In the genomic region with DNA sequence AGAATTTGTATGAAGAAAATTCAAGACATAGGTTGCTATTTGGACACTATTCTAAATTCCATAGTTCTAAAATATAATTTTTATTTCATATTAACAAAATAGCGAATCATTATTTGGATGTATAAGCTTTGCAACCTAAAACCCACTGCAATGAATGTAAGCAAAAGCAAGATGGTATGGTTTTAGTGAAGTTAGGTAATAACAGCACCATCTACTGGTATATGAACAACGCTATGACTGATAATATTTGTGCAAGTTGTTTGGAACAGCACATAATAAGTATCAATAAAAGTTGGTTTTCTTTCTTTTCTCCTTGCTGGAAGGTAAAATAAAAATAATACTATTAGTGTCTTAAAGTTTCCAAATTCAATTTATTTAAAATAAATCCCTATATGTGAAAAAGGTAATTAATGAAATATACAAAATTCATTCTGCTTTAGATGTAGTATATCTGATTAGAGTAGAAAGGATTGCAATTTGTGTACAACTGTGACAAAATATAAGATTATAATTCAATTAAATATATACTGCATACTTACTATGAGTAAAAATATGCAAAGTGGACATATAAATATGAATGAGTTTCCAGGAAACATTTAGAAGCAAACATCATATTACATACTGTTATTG, we compare ENCODE assay signal across 8 cellular contexts.
DNase-seq lines count a peak whose midpoint lies in the region; ATAC-seq and TF ChIP-seq lines count a peak whose summit lies in the region.

No MANE protein-coding gene starts in this region.

- intact Hi-C loops in Right ventricle myocardium superior (cut with DNase I) (no loop called here), tibial artery (cut with DNase I; ENCODE audit: low total_unique reads) (no loop called here)

- H3K9me3 ChIP-seq in cardiac muscle cell (ENCODE audit: low read depth), result no peaks in the 10 kb centered on the region
- H3K9me3 ChIP-seq in tibial artery, result no peaks in the 10 kb centered on the region

- H3K4me1 ChIP-seq in cardiac muscle cell (ENCODE audit: low read depth) (peaks cover 3% of the 10 kb centered on the region), tibial artery (no peaks in the 10 kb centered on the region)

- H3K36me3 ChIP-seq in cardiac muscle cell (no peaks in the 10 kb centered on the region), tibial artery (no peaks in the 10 kb centered on the region)

- peak; percentile 14 to 27 for DNase-seq in cardiac muscle cell (ENCODE audit: low read depth in 1 of 2, low spot score in 1 of 2)
- DNase-seq in Right ventricle myocardium superior, result no peak
- DNase-seq in RPMI7951 (ENCODE audit: low read depth), result peak; percentile 15
- DNase-seq in fibroblast of peridontal ligament (ENCODE audit: extremely low read depth), result peak; percentile 62
- DNase-seq in tibial artery, result no peak
- no peak for DNase-seq in germinal center (ENCODE audit: low spot score)
- no peak for DNase-seq in activated T-cell treated with anti-CD3 and anti-CD28 coated beads, Interleukin-2, amount 50 U/mL, for 1 hour

- no peaks in the 10 kb centered on the region for H3K27me3 ChIP-seq in cardiac muscle cell
- H3K27me3 ChIP-seq in tibial artery, result no peaks in the 10 kb centered on the region

- H3K4me3 ChIP-seq in cardiac muscle cell (no peak overlapping the region), tibial artery (no peak overlapping the region)

- no peak for ATAC-seq in Right ventricle myocardium superior (ENCODE audit: poor library complexity)
- ATAC-seq in HG03571 (IDR thresholded peaks at IDR 0.05; ENCODE audit: unreplicated experiment), result peak; percentile 61

- H3K27ac ChIP-seq in cardiac muscle cell (no peak overlapping the region), tibial artery (no peak overlapping the region)

- TF ChIP-seq CTCF in cardiac muscle cell (IDR thresholded peaks at IDR 0.05; ENCODE audit: low read depth, low read length), result peak; percentile 35
- TF ChIP-seq CTCF in tibial artery (IDR thresholded peaks at IDR 0.05), result peak; percentile 14 to 40

Comparison
In these comparisons a context has a peak if more than half of its experiments do, and no peak if none do; other contexts are left out.
1. DNase-seq: peak in cardiac muscle cell (2 of 2), RPMI7951 (single experiment) and fibroblast of peridontal ligament (single experiment); none in Right ventricle myocardium superior (single experiment), tibial artery (0 of 2), germinal center (single experiment) and activated T-cell treated with anti-CD3 and anti-CD28 coated beads, Interleukin-2, amount 50 U/mL, for 1 hour (single experiment).